ENCODE assay signal across 8 cellular contexts in genomic region chr7:72924748-72925545, GRCh38. TPM values are rescaled to one million over a fixed set of nuclear protein-coding genes. Genes with fewer than 3 reads are reported as not detected.
DNase-seq lines count a peak whose midpoint lies in the region; ATAC-seq and TF ChIP-seq lines count a peak whose summit lies in the region.

TSS of gene POM121 (plus strand) at chr7:72925095. CDS start at chr7:72925122, 27 bp downstream.

- peaks cover 0 to 2% of the 10 kb centered on the region in 2 experiments for H3K4me1 ChIP-seq in trophoblast cell (ENCODE audit: control insufficient read depth in 1 of 2, insufficient read depth in 2 of 2, low read length in 2 of 2)
- peaks cover 0 to 26% (median 13%) of the 10 kb centered on the region in 4 donors for H3K4me1 ChIP-seq in tibial nerve

- H3F3A ChIP-seq in SU-DHL-6 (ENCODE audit: insufficient read depth): peaks cover 20% of the 10 kb centered on the region

- peak within 1 kb of the TSS; percentile 38 for H4K12ac ChIP-seq in trophoblast cell (ENCODE audit: low read depth, low read length)

- peak within 1 kb of the TSS; percentile 84 for H3K14ac ChIP-seq in trophoblast cell (ENCODE audit: low read length)

- H3K36me3 Mint-ChIP-seq in activated naive CD8-positive, alpha-beta T cell treated with anti-CD3 and anti-CD28 coated beads, Interleukin-2, amount 10 ng/mL, durations not matched to agents 7 days and 5 days: peaks cover 20% of the 10 kb centered on the region

- H3K9ac ChIP-seq in SU-DHL-6 (ENCODE audit: low read length): peak within 1 kb of the TSS; percentile 74
- peak within 1 kb of the TSS; percentile 99 for H3K9ac ChIP-seq in trophoblast cell (ENCODE audit: low read length)

- no peak within 1 kb of the TSS for H2BK12ac ChIP-seq in trophoblast cell (ENCODE audit: low read length)

- H3K4me1 Mint-ChIP-seq in activated naive CD8-positive, alpha-beta T cell treated with anti-CD3 and anti-CD28 coated beads, Interleukin-2, amount 10 ng/mL, durations not matched to agents 7 days and 5 days: peaks cover 21% of the 10 kb centered on the region

- ATAC-seq in HG02588 (IDR thresholded peaks at IDR 0.05; ENCODE audit: unreplicated experiment) (peak; percentile 87), Right ventricle myocardium superior (ENCODE audit: poor library complexity) (peak; percentile 99)
- peak; percentile 88 for ATAC-seq in activated naive CD8-positive, alpha-beta T cell treated with anti-CD3 and anti-CD28 coated beads, Interleukin-2, amount 10 ng/mL, durations not matched to agents 7 days and 5 days (ENCODE audit: low read depth)

- H3K27ac Mint-ChIP-seq in activated naive CD8-positive, alpha-beta T cell treated with anti-CD3 and anti-CD28 coated beads, Interleukin-2, amount 10 ng/mL, durations not matched to agents 7 days and 5 days: peak within 1 kb of the TSS; percentile 99

- no peak for TF ChIP-seq CTCF in SU-DHL-6 (IDR thresholded peaks at IDR 0.05; ENCODE audit: insufficient read depth, low read length, poor library complexity, severe bottlenecking)
- peak in 1 of 5 experiments; percentile 34 for TF ChIP-seq CTCF in tibial nerve (IDR thresholded peaks at IDR 0.05)

- no peaks in the 10 kb centered on the region for H4K20me1 ChIP-seq in SU-DHL-6 (ENCODE audit: low read depth, low read length)

- H2AFZ ChIP-seq in SU-DHL-6 (ENCODE audit: low read depth, low read length, severe bottlenecking) (peak within 1 kb of the TSS; percentile 17), trophoblast cell (ENCODE audit: insufficient read depth, low read length, poor library complexity) (peak within 1 kb of the TSS; percentile 74)

- peak within 1 kb of the TSS; percentile 72 for H3K4ac ChIP-seq in trophoblast cell (ENCODE audit: low read depth, low read length)

- H3K4me3 ChIP-seq in SU-DHL-6 (ENCODE audit: insufficient read depth, low read length, poor library complexity, severe bottlenecking): peak within 1 kb of the TSS; percentile 63
- peak within 1 kb of the TSS; percentile 96 for H3K4me3 ChIP-seq in trophoblast cell (ENCODE audit: low read depth, low read length)
- H3K4me3 ChIP-seq in tibial nerve: peak within 1 kb of the TSS; percentile 72 to 91 (median 76)

- peak; percentile 76 for TF ChIP-seq POLR2A in GM10847 (IDR thresholded peaks at IDR 0.05; ENCODE audit: extremely low read depth, insufficient read length)
- TF ChIP-seq POLR2A in tibial nerve (IDR thresholded peaks at IDR 0.05): peak in 1 of 2 donors; percentile 62

- intact Hi-C loops in Right ventricle myocardium superior (cut with DNase I): no loop called here

- H3K9me3 ChIP-seq in SU-DHL-6 (ENCODE audit: insufficient read depth, low read length) (no peaks in the 10 kb centered on the region), trophoblast cell (ENCODE audit: insufficient read depth, low read depth, low read length) (no peaks in the 10 kb centered on the region), tibial nerve (no peaks in the 10 kb centered on the region)

- H3K18ac ChIP-seq in trophoblast cell (ENCODE audit: low read length): peak within 1 kb of the TSS; percentile 87

- peak within 1 kb of the TSS; percentile 67 for H3K4me2 ChIP-seq in SU-DHL-6 (ENCODE audit: low read depth, low read length, poor library complexity, severe bottlenecking)
- H3K4me2 ChIP-seq in trophoblast cell (ENCODE audit: low read length): peak within 1 kb of the TSS; percentile 97

- peak within 1 kb of the TSS; percentile 19 for H2AK5ac ChIP-seq in trophoblast cell (ENCODE audit: low read length)

- no peaks in the 10 kb centered on the region for H3K27me3 ChIP-seq in SU-DHL-6 (ENCODE audit: low read length)
- no peaks in the 10 kb centered on the region for H3K27me3 ChIP-seq in trophoblast cell (ENCODE audit: insufficient read depth, low read length)
- no peaks in the 10 kb centered on the region for H3K27me3 ChIP-seq in tibial nerve

- peaks cover 23% of the 10 kb centered on the region; the same call in 1 of the 2 replicates for H3K36me3 ChIP-seq in SU-DHL-6 (ENCODE audit: low read length)
- H3K36me3 ChIP-seq in trophoblast cell (ENCODE audit: control insufficient read depth in 1 of 2, insufficient read depth in 2 of 2, low read length in 2 of 2): peaks cover 10 to 16% of the 10 kb centered on the region in 2 experiments
- peaks cover 0 to 40% (median 6%) of the 10 kb centered on the region in 3 donors for H3K36me3 ChIP-seq in tibial nerve

- H2BK5ac ChIP-seq in trophoblast cell (ENCODE audit: low read depth, low read length, poor library complexity): peak within 1 kb of the TSS; percentile 47

- H2BK120ac ChIP-seq in trophoblast cell (ENCODE audit: insufficient read depth, low read length, poor library complexity): peak within 1 kb of the TSS; percentile 9

- peak; percentile 71 to 88 for TF ChIP-seq EP300 in tibial nerve (IDR thresholded peaks at IDR 0.05)

- H3K23ac ChIP-seq in trophoblast cell (ENCODE audit: low read length): no peak within 1 kb of the TSS

- DNase-seq in NCI-H1048 (lab: John Stamatoyannopoulos, UW) (peak; percentile 66), Right ventricle myocardium superior (peak; percentile 93), trophoblast cell (peak; percentile 85 to 92), tibial nerve (ENCODE audit: low spot score in 2 of 2) (peak; percentile 74 to 75)
- peak; percentile 90 for DNase-seq in activated naive CD8-positive, alpha-beta T cell treated with anti-CD3 and anti-CD28 coated beads, Interleukin-2, amount 10 ng/mL, durations not matched to agents 7 days and 5 days

- H3K4me3 Mint-ChIP-seq in activated naive CD8-positive, alpha-beta T cell treated with anti-CD3 and anti-CD28 coated beads, Interleukin-2, amount 10 ng/mL, durations not matched to agents 7 days and 5 days: peak within 1 kb of the TSS; percentile 98

- H3K27ac ChIP-seq in SU-DHL-6 (ENCODE audit: low read depth, low read length) (peak within 1 kb of the TSS; percentile 68), trophoblast cell (ENCODE audit: low read depth, low read length) (peak within 1 kb of the TSS; percentile 70), tibial nerve (peak within 1 kb of the TSS; percentile 69 to 94 (median 88))

- no CpG with 5 or more reads among the region's 91 CpGs for WGBS in trophoblast cell (ENCODE audit: extremely low coverage, insufficient coverage, insufficient read length)
- WGBS in tibial nerve, 2 donors: 0 to 1% methylated on average over 37 to 72 of the region's 91 CpGs

- H4K8ac ChIP-seq in trophoblast cell (ENCODE audit: low read depth, low read length): peak within 1 kb of the TSS; percentile 86

- peaks cover 46% of the 10 kb centered on the region for H3K79me2 ChIP-seq in SU-DHL-6 (ENCODE audit: insufficient read depth, low read length)
- peaks cover 4% of the 10 kb centered on the region for H3K79me2 ChIP-seq in trophoblast cell (ENCODE audit: control insufficient read depth, insufficient read depth, low read length, poor library complexity)

- peak within 1 kb of the TSS; percentile 72 for H4K91ac ChIP-seq in trophoblast cell (ENCODE audit: low read depth, low read length)

- H3K79me1 ChIP-seq in trophoblast cell (ENCODE audit: low read length): no peaks in the 10 kb centered on the region

- H3K27me3 Mint-ChIP-seq in activated naive CD8-positive, alpha-beta T cell treated with anti-CD3 and anti-CD28 coated beads, Interleukin-2, amount 10 ng/mL, durations not matched to agents 7 days and 5 days: no peaks in the 10 kb centered on the region

- H3K9me3 Mint-ChIP-seq in activated naive CD8-positive, alpha-beta T cell treated with anti-CD3 and anti-CD28 coated beads, Interleukin-2, amount 10 ng/mL, durations not matched to agents 7 days and 5 days: no peaks in the 10 kb centered on the region

- H3K9me2 ChIP-seq in SU-DHL-6 (replicated peaks; ENCODE audit: insufficient read depth, low read length): no peaks in the 10 kb centered on the region

- POLR2A ChIA-PET in activated naive CD8-positive, alpha-beta T cell treated with anti-CD3 and anti-CD28 coated beads, Interleukin-2, amount 10 ng/mL, durations not matched to agents 7 days and 5 days (lab: Charles Lee): no interaction called here

RNA-seq across cellular contexts. Expression of gene POM121, which starts in this region (rescaled TPM):
- 10 to 100 TPM; 58.2 to 60.9 TPM for total RNA-seq in activated naive CD8-positive, alpha-beta T cell treated with anti-CD3 and anti-CD28 coated beads, Interleukin-2, amount 10 ng/mL, durations not matched to agents 7 days and 5 days
- total RNA-seq in Right ventricle myocardium superior (14.4 TPM), tibial nerve (10 to 100 TPM; 14.2 to 22.2 (median 17.5) TPM)
- polyA plus RNA-seq in trophoblast cell (2013): 38.5 and 39.5 TPM in 2 replicates

Comparison
In these comparisons a context has a peak if more than half of its experiments do, and no peak if none do; other contexts are left out.
1. Peak in every context shown above with its lines: DNase-seq, ATAC-seq, H3K4me3 ChIP-seq and H3K27ac ChIP-seq.